In the genomic region with DNA sequence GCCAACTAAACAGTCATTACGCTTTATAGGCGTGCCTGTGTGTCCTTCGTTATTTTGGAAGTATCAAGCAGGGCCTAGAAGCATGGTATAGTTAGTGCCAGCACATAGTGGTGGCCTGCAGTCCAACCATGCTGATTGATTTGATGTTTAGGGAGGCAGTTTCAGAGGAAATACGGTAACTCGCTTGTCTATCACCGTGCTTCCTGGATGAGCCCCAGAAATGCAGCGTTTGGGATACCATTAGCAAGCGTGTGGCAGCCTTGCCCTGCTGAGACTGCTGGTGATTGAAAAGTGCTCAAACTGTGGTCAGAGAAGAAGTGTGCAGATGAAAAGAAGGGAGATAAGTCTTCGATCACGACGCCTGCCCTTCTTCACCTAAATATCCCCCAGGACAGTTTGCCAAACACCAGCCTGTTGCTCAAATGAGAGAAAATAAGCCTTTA, we compare ENCODE assay signal across 8 cellular contexts.
A peak's percentile ranks its signal among the peaks of the same experiment; 100 is the strongest.
DNase-seq lines count a peak whose midpoint lies in the region; ATAC-seq and TF ChIP-seq lines count a peak whose summit lies in the region.

No MANE protein-coding gene starts in this region.

- H3K4me3 Mint-ChIP-seq in activated CD4-positive, alpha-beta T cell treated with anti-CD3 and anti-CD28 coated beads, Interleukin-2, amount 10 ng/mL, durations not matched to agents 24 days and 14 days = peak overlapping the region; percentile 76
- H3K4me3 Mint-ChIP-seq in activated B cell treated with CpG ODN at 0.5 μM for 24 hours (peak overlapping the region; percentile 62), progenitor cell of endocrine pancreas (ENCODE audit: low read depth) (peak overlapping the region; percentile 61)

- no peaks in the 10 kb centered on the region for H3K36me3 Mint-ChIP-seq in activated CD4-positive, alpha-beta T cell treated with anti-CD3 and anti-CD28 coated beads, Interleukin-2, amount 10 ng/mL, durations not matched to agents 24 days and 14 days (ENCODE audit: low read depth)
- H3K36me3 Mint-ChIP-seq in activated B cell treated with CpG ODN at 0.5 μM for 24 hours (ENCODE audit: low read depth) (no peaks in the 10 kb centered on the region), progenitor cell of endocrine pancreas (ENCODE audit: insufficient read depth) (no peaks in the 10 kb centered on the region)

- DNase-seq in activated CD4-positive, alpha-beta T cell treated with anti-CD3 and anti-CD28 coated beads, Interleukin-2, amount 10 ng/mL, durations not matched to agents 24 days and 14 days = peak; percentile 66
- DNase-seq in activated CD4-positive, alpha-beta T cell treated with anti-CD3 and anti-CD28 coated beads for 4 hours = no peak
- DNase-seq in HuH-7 (ENCODE audit: low spot score) (peak; percentile 53), activated B cell treated with CpG ODN at 0.5 μM for 24 hours (no peak), head of caudate nucleus (peak in 33 of 42 donors; percentile 13 to 71 (median 38)), progenitor cell of endocrine pancreas (ENCODE audit: low spot score, unreplicated experiment) (no peak), NK-92 (lab: John Stamatoyannopoulos, UW; ENCODE audit: unreplicated experiment) (no peak), NCI-H187 (lab: John Stamatoyannopoulos, UW) (no peak)

- no peak overlapping the region for H3K27ac Mint-ChIP-seq in activated CD4-positive, alpha-beta T cell treated with anti-CD3 and anti-CD28 coated beads, Interleukin-2, amount 10 ng/mL, durations not matched to agents 24 days and 14 days
- no peak overlapping the region for H3K27ac Mint-ChIP-seq in activated B cell treated with CpG ODN at 0.5 μM for 24 hours
- H3K27ac Mint-ChIP-seq in progenitor cell of endocrine pancreas = no peak overlapping the region

- H3K4me1 Mint-ChIP-seq in activated CD4-positive, alpha-beta T cell treated with anti-CD3 and anti-CD28 coated beads, Interleukin-2, amount 10 ng/mL, durations not matched to agents 24 days and 14 days = peaks cover 7% of the 10 kb centered on the region
- peaks cover 13% of the 10 kb centered on the region for H3K4me1 Mint-ChIP-seq in activated B cell treated with CpG ODN at 0.5 μM for 24 hours
- peaks cover 21% of the 10 kb centered on the region for H3K4me1 Mint-ChIP-seq in progenitor cell of endocrine pancreas (ENCODE audit: low read depth)

- peaks cover 31% of the 10 kb centered on the region for H3K27me3 Mint-ChIP-seq in activated CD4-positive, alpha-beta T cell treated with anti-CD3 and anti-CD28 coated beads, Interleukin-2, amount 10 ng/mL, durations not matched to agents 24 days and 14 days
- H3K27me3 Mint-ChIP-seq in activated B cell treated with CpG ODN at 0.5 μM for 24 hours (peaks cover 38% of the 10 kb centered on the region), progenitor cell of endocrine pancreas (peaks cover 43% of the 10 kb centered on the region)

- no peak for TF ChIP-seq CTCF in activated B cell treated with CpG ODN at 0.5 μM for 24 hours (IDR thresholded peaks at IDR 0.05)
- no peak for TF ChIP-seq CTCF in progenitor cell of endocrine pancreas (IDR thresholded peaks at IDR 0.05; ENCODE audit: unreplicated experiment)

- H3K9me3 Mint-ChIP-seq in activated CD4-positive, alpha-beta T cell treated with anti-CD3 and anti-CD28 coated beads, Interleukin-2, amount 10 ng/mL, durations not matched to agents 24 days and 14 days = no peaks in the 10 kb centered on the region
- H3K9me3 Mint-ChIP-seq in activated B cell treated with CpG ODN at 0.5 μM for 24 hours (no peaks in the 10 kb centered on the region), progenitor cell of endocrine pancreas (ENCODE audit: low read depth) (no peaks in the 10 kb centered on the region)

- POLR2A ChIA-PET in activated B cell treated with CpG ODN at 0.5 μM for 24 hours (lab: Charles Lee) = no interaction called here

- no peak for ATAC-seq in activated B cell treated with CpG ODN at 0.5 μM for 24 hours (ENCODE audit: low read depth)

- CTCF ChIA-PET in activated B cell treated with CpG ODN at 0.5 μM for 24 hours (lab: Charles Lee) = interaction anchor here (7.1 kb wide), 1 partner anchor 327 kb away, joined by 60 read pairs; no protein-coding TSS in a partner anchor

- intact Hi-C loops in activated CD4-positive, alpha-beta T cell treated with anti-CD3 and anti-CD28 coated beads, Interleukin-2, amount 10 ng/mL, durations not matched to agents 24 days and 14 days (cut with micrococcal nuclease) = loop anchor here (5.0 kb wide), 1 partner anchor 196 kb away; a partner anchor contains a TSS
- intact Hi-C loops in activated B cell treated with CpG ODN at 0.5 μM for 24 hours (cut with micrococcal nuclease) = loop anchor here (2.0 to 10.0 kb wide), 3 partner anchors 196 to 411 kb away; a partner anchor contains a TSS
- intact Hi-C loops in head of caudate nucleus (cut with DNase I) = loop anchor here (5.0 kb wide), 1 partner anchor 326 kb away; no protein-coding TSS in a partner anchor

Comparison
In these comparisons a context has a peak if more than half of its experiments do, and no peak if none do; other contexts are left out.
1. DNase-seq: peak in activated CD4-positive, alpha-beta T cell treated with anti-CD3 and anti-CD28 coated beads, Interleukin-2, amount 10 ng/mL, durations not matched to agents 24 days and 14 days (single experiment), HuH-7 (single experiment) and head of caudate nucleus (33 of 42); none in activated CD4-positive, alpha-beta T cell treated with anti-CD3 and anti-CD28 coated beads for 4 hours (0 of 2), activated B cell treated with CpG ODN at 0.5 μM for 24 hours (single experiment), progenitor cell of endocrine pancreas (single experiment), NK-92 (single experiment) and NCI-H187 (0 of 2).
2. Peak in every context shown above with its lines, with median percentiles within 50 percentile points of each other: H3K4me3 Mint-ChIP-seq.